ENCODE assay signal across 24 cellular contexts in genomic region chr7:129788993-129789392, GRCh38.
A peak's percentile ranks its signal among the peaks of the same experiment; 100 is the strongest.
DNase-seq lines count a peak whose midpoint lies in the region; ATAC-seq, FAIRE-seq and TF ChIP-seq lines count a peak whose summit lies in the region.
"Had no signal": no experiment of that assay in that cellular context is flagged by ENCODE, and none has a peak within 500 bp of the region (broad histone marks: within the 10 kb centered on the region; RNA-seq: fewer than 3 reads in every experiment).

No MANE protein-coding gene starts in this region.

- CTCF ChIA-PET in K562 (lab: Yijun Ruan, JAX; ENCODE audit: low intra/inter-chr PET ratio): no interaction called here

- H3K9ac ChIP-seq in K562 (ENCODE audit: insufficient read depth in 1 of 2, low read depth in 2 of 2, low read length in 2 of 2) (no peak overlapping the region; a peak in 1 of 4 replicates), GM23248 (no peak overlapping the region)
- H3K9ac ChIP-seq: BLaER1 treated with 17β-estradiol and CSF1 and Interleukin-3, amounts not matched to agents 10 nM and 100 nM had no signal

- no TSS peak for BruUV-seq in K562 (replicated peaks; lab: Mats Ljungman, UMichigan)

- H3K9me3 ChIP-seq in K562 (replicated peaks; ENCODE audit: control insufficient read depth, insufficient read depth, low read depth, low read length) (no peaks in the 10 kb centered on the region), osteoblast (ENCODE audit: low read depth, low read length) (no peaks in the 10 kb centered on the region), GM23248 (ENCODE audit: low read depth) (no peaks in the 10 kb centered on the region)
- H3K9me3 ChIP-seq: A549; BE2C; BLaER1 treated with 17β-estradiol and CSF1 and Interleukin-3, amounts not matched to agents 10 nM and 100 nM had no signal

- no peak overlapping the region for H3K27ac Mint-ChIP-seq in nephron progenitor cell
- H3K27ac Mint-ChIP-seq: CD14-positive monocyte; CD4-positive, alpha-beta T cell; CD8-positive, alpha-beta memory T cell; HFFc6 had no signal

- TF ChIP-seq POLR2A in K562 (conservative IDR thresholded peaks at IDR 0.05): no peak

- H3K27me3 Mint-ChIP-seq in nephron progenitor cell (ENCODE audit: low read depth, poor library complexity): peaks cover 40% of the 10 kb centered on the region

- no peaks in the 10 kb centered on the region for H3K27me3 ChIP-seq in K562 (ENCODE audit: control insufficient read depth in 2 of 2, insufficient read depth in 2 of 2, low read length in 2 of 2)
- peaks cover 34% of the 10 kb centered on the region for H3K27me3 ChIP-seq in osteoblast (ENCODE audit: insufficient read depth, low read length)
- H3K27me3 ChIP-seq in GM23248 (replicated peaks; ENCODE audit: insufficient read depth): peaks cover 35% of the 10 kb centered on the region

- 45% methylated on average over 6 of the region's 6 CpGs for WGBS in K562 (ENCODE audit: insufficient coverage, low coverage, missing lambda C conversion rate)
- 90 to 92% methylated on average over 6 of the region's 6 CpGs for WGBS in GM23248 (ENCODE audit: low coverage in 1 of 2, low lambda C conversion rate in 2 of 2, missing lambda C conversion rate in 2 of 2), 2 experiments

- H3K4me1 Mint-ChIP-seq in nephron progenitor cell: peaks cover 48% of the 10 kb centered on the region

- H2AFZ ChIP-seq in K562 (ENCODE audit: low read depth, low read length) (no peak overlapping the region), osteoblast (ENCODE audit: low read length) (no peak overlapping the region), GM23248 (no peak overlapping the region)

- in situ Hi-C loops in K562 (cut with MboI): no loop called here
- in situ Hi-C loops in GM23248 (cut with MboI): no loop called here

- no peak for TF ChIP-seq RAD21 in K562 (CRISPR knock-in tag; conservative IDR thresholded peaks at IDR 0.05 in 1 of 2, IDR thresholded peaks at IDR 0.05 in 1 of 2)

- TF ChIP-seq CTCF in K562 (IDR thresholded peaks at IDR 0.05 in 2 of 3, conservative IDR thresholded peaks at IDR 0.05 in 1 of 3; ENCODE audit: insufficient read depth in 2 of 3, low read depth in 1 of 3, low read length in 3 of 3) (no peak), nephron progenitor cell (IDR thresholded peaks at IDR 0.05) (no peak), osteoblast (IDR thresholded peaks at IDR 0.05; ENCODE audit: extremely low read depth, low read depth, low read length) (no peak)

- H3K4me3 ChIP-seq in K562: no peak overlapping the region
- H3K4me3 ChIP-seq in osteoblast (ENCODE audit: insufficient read depth, low read length): no peak overlapping the region
- no peak overlapping the region for H3K4me3 ChIP-seq in GM23248
- H3K4me3 ChIP-seq: A549; BLaER1 treated with 17β-estradiol and CSF1 and Interleukin-3, amounts not matched to agents 10 nM and 100 nM had no signal

- no peaks in the 10 kb centered on the region for H3K36me3 Mint-ChIP-seq in nephron progenitor cell (ENCODE audit: low read depth)
- H3K36me3 Mint-ChIP-seq: CD14-positive monocyte; CD8-positive, alpha-beta memory T cell had no signal

- H4K20me1 ChIP-seq in K562 (replicated peaks; ENCODE audit: control insufficient read depth, insufficient read depth, low read length) (0 out of 2 replicates have a peak, but pooled peaks cover 3% of the 10 kb centered on the region), osteoblast (ENCODE audit: insufficient read depth, low read length) (no peaks in the 10 kb centered on the region), GM23248 (ENCODE audit: insufficient read depth) (no peaks in the 10 kb centered on the region)

- no peaks in the 10 kb centered on the region for H3K9me3 Mint-ChIP-seq in nephron progenitor cell
- H3K9me3 Mint-ChIP-seq: CD4-positive, alpha-beta T cell; CD8-positive, alpha-beta memory T cell; HFFc6 had no signal

- H3K27ac ChIP-seq in K562 (ENCODE audit: extremely low read depth, low read depth, low read length) (no peak overlapping the region), osteoblast (ENCODE audit: low read depth, low read length) (no peak overlapping the region), GM23248 (no peak overlapping the region)
- H3K27ac ChIP-seq: A549; BLaER1 treated with 17β-estradiol and CSF1 and Interleukin-3, amounts not matched to agents 10 nM and 100 nM had no signal

- H3K4me2 ChIP-seq in K562 (ENCODE audit: insufficient read depth, low read length): no peak overlapping the region
- H3K4me2 ChIP-seq in osteoblast (ENCODE audit: insufficient read depth, low read length): no peak overlapping the region
- H3K4me2 ChIP-seq in GM23248 (ENCODE audit: unreplicated experiment): no peak overlapping the region
- H3K4me2 ChIP-seq: A549; BLaER1 treated with 17β-estradiol and CSF1 and Interleukin-3, amounts not matched to agents 10 nM and 100 nM had no signal

- peak overlapping the region; percentile 16 for H3K4me3 Mint-ChIP-seq in nephron progenitor cell
- H3K4me3 Mint-ChIP-seq: CD4-positive, alpha-beta T cell; CD8-positive, alpha-beta memory T cell; HFFc6 had no signal

- ATAC-seq in K562: peak; percentile 24; the same call in 2 of the 3 replicates
- ATAC-seq: A549, HCT116 had no signal

- H3K36me3 ChIP-seq in K562 (ENCODE audit: control insufficient read depth, insufficient read depth, low read length) (no peaks in the 10 kb centered on the region), osteoblast (ENCODE audit: insufficient read depth, low read length) (no peaks in the 10 kb centered on the region), GM23248 (ENCODE audit: low read depth) (no peaks in the 10 kb centered on the region)
- H3K36me3 ChIP-seq: BE2C; BLaER1 treated with 17β-estradiol and CSF1 and Interleukin-3, amounts not matched to agents 10 nM and 100 nM had no signal

- POLR2A ChIA-PET in K562 (lab: Yijun Ruan, JAX): interaction anchor here (0.6 to 1.0 kb wide), 4 partner anchors 9 to 1346 kb away, joined by 3 to 4 read pairs (median 3); no protein-coding TSS in a partner anchor

- TF ChIP-seq EP300 in K562 (IDR thresholded peaks at IDR 0.05; ENCODE audit: low read length): no peak

- FAIRE-seq in K562 (lab: Jason Lieb, UNC): no peak
- FAIRE-seq: A549, D721Med, G401.6, GM12892, H1 had no signal

- intact Hi-C loops in K562 (cut with micrococcal nuclease): no loop called here

- H3K4me1 ChIP-seq in K562 (replicated peaks in 1 of 2; ENCODE audit: control insufficient read depth in 2 of 2, insufficient read depth in 2 of 2, low read length in 2 of 2) (peaks cover 8 to 26% of the 10 kb centered on the region in 2 experiments; a peak in 3 of 5 replicates), osteoblast (ENCODE audit: insufficient read depth, low read length) (no peaks in the 10 kb centered on the region), GM23248 (ENCODE audit: insufficient read depth) (no peaks in the 10 kb centered on the region)
- H3K4me1 ChIP-seq: A549, BE2C had no signal

- 0 out of 2 replicates have a peak, but pooled peaks cover 6% of the 10 kb centered on the region for H3F3A ChIP-seq in GM23248 (ENCODE audit: insufficient read depth)

- no peaks in the 10 kb centered on the region for H3K9me1 ChIP-seq in K562 (ENCODE audit: control insufficient read depth, insufficient read depth, low read length)

- H3K9me2 ChIP-seq in GM23248 (ENCODE audit: insufficient read depth): no peaks in the 10 kb centered on the region

- DNase-seq in NCI-H524 (lab: John Stamatoyannopoulos, UW): peak; percentile 21 to 42
- DNase-seq in NCI-H524 treated with DMSO at 0.1 percent for 48 hours (lab: John Stamatoyannopoulos, UW): no peak
- DNase-seq in K562 (ENCODE audit: extremely low read depth in 1 of 4, low spot score in 3 of 4): no peak
- DNase-seq in nephron progenitor cell: peak; percentile 56
- DNase-seq in osteoblast (ENCODE audit: insufficient read length, low spot score, missing footprints): peak; percentile 50
- no peak for DNase-seq in ureter (ENCODE audit: low spot score)
- no peak for DNase-seq in GM23248
- DNase-seq: 8988T; ACHN; AML-193; BE2C; CD4-positive, alpha-beta T cell; CD8-positive, alpha-beta memory T cell; DMS153; DND-41; HFFc6 had no signal

- H3K79me2 ChIP-seq in K562 (ENCODE audit: control insufficient read depth, insufficient read depth, low read length): no peaks in the 10 kb centered on the region
- no peaks in the 10 kb centered on the region for H3K79me2 ChIP-seq in osteoblast (ENCODE audit: insufficient read depth, low read length)
- H3K79me2 ChIP-seq in GM23248 (ENCODE audit: insufficient read depth): no peaks in the 10 kb centered on the region

TF ChIP-seq in K562, 482 proteins besides CTCF, POLR2A, EP300 and RAD21 (continues in another document):
- TF ChIP-seq MEIS2 (IDR thresholded peaks at IDR 0.05; ENCODE audit: partially characterized antibody) (peak; percentile 62), HINFP (tag; conservative IDR thresholded peaks at IDR 0.05; ENCODE audit: low read depth) (no peak), PKNOX1 (IDR thresholded peaks at IDR 0.05) (peak; percentile 37; the same call in 1 of the 2 replicates), RBM25 (IDR thresholded peaks at IDR 0.05; ENCODE audit: low read depth, low read length, severe bottlenecking) (no peak)

Comparison
In these comparisons a context has a peak if more than half of its experiments do, and no peak if none do; other contexts are left out.
1. DNase-seq: peak in NCI-H524 (2 of 2), nephron progenitor cell (single experiment) and osteoblast (single experiment); none in NCI-H524 treated with DMSO at 0.1 percent for 48 hours (single experiment), K562 (0 of 4), ureter (single experiment) and GM23248 (single experiment).